2 cellular contexts compared by ENCODE assay signal in the genomic region with DNA sequence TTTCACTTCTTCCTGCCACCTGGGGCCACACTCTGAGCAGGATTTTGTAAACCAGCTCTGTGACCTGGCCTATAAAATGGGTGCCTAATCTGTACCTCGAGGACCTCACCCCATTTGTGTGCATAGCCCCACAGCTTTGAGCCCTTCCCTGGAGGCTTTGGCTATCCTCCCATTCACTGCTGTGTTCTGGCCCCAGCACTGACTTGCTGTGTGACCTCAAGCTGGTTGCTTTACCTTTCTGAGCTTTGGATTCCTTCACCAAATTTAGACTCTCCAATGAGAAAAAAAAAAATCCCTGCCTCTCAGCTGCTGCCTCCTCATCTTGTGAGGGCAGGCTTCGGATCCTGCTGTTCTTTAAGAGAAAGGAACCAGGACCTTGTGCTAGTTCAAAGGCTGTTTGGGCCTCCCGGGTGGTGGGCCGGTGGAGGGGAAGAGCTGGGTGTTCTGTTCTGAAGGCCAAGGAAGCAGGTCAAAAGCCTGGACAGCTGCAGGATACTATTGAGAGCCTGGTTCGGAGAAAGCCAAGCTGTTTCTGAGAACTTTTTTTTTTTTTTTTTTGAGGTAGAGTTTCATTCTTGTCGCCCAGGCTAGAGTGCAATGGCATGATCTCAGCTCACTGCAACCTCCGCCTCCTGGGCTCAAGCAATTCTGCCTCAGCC.
TF ChIP-seq lines count a peak whose summit lies in the region.

No MANE protein-coding gene starts in this region.

TF ChIP-seq in Ishikawa, 13 proteins besides CTCF, POLR2A, EP300 and RAD21:
- 0 out of 2 replicates have a peak, but pooled peaks have one; percentile 5 for TF ChIP-seq ZBTB7A (IDR thresholded peaks at IDR 0.05; ENCODE audit: low read depth)
- TF ChIP-seq NFIC (IDR thresholded peaks at IDR 0.05), result no peak
- no peak for TF ChIP-seq CREB1 (IDR thresholded peaks at IDR 0.05; ENCODE audit: low read depth)
- TF ChIP-seq YY1 (IDR thresholded peaks at IDR 0.05; ENCODE audit: low read depth), result no peak
- no peak for TF ChIP-seq TEAD4 (IDR thresholded peaks at IDR 0.05)

TF ChIP-seq in K562, 482 proteins besides CTCF, POLR2A, EP300 and RAD21:
- TF ChIP-seq ZNF384 (IDR thresholded peaks at IDR 0.05; ENCODE audit: low read depth, low read length) (no peak; the same call in 1 of the 2 replicates), HDGF (IDR thresholded peaks at IDR 0.05) (peak; percentile 26; the same call in 1 of the 2 replicates), BRD9 (IDR thresholded peaks at IDR 0.05; ENCODE audit: low read depth, partially characterized antibody) (peak; percentile 34), MEIS2 (IDR thresholded peaks at IDR 0.05; ENCODE audit: partially characterized antibody) (no peak), COPS2 (conservative IDR thresholded peaks at IDR 0.05) (no peak), FOXM1 (IDR thresholded peaks at IDR 0.05; ENCODE audit: low read depth) (0 out of 2 replicates have a peak, but pooled peaks have one; percentile 38), FOXM1 (CRISPR knock-in tag; IDR thresholded peaks at IDR 0.05; ENCODE audit: low read depth) (no peak), HMG20B (CRISPR knock-in tag; IDR thresholded peaks at IDR 0.05) (no peak), ZFP36 (IDR thresholded peaks at IDR 0.05; ENCODE audit: low read depth, low read length, partially characterized antibody) (peak; percentile 94), PTBP1 (IDR thresholded peaks at IDR 0.05; ENCODE audit: low read depth, low read length) (0 out of 2 replicates have a peak, but pooled peaks have one; percentile 68), KDM1A (IDR thresholded peaks at IDR 0.05) (peak; percentile 70 to 88), TARDBP (IDR thresholded peaks at IDR 0.05) (0 out of 2 replicates have a peak, but pooled peaks have one; percentile 27), RBM25 (IDR thresholded peaks at IDR 0.05; ENCODE audit: low read depth, low read length, severe bottlenecking) (peak; percentile 85), ZKSCAN1 (IDR thresholded peaks at IDR 0.05; ENCODE audit: low read depth, low read length) (no peak), TEAD1 (CRISPR knock-in tag; IDR thresholded peaks at IDR 0.05) (no peak), RFX7 (CRISPR knock-in tag; IDR thresholded peaks at IDR 0.05) (no peak), SMARCA5 (IDR thresholded peaks at IDR 0.05) (peak; percentile 91), U2AF2 (optimal IDR thresholded peaks at IDR 0.05; ENCODE audit: low read depth, low read length) (no peak), ZNF143 (CRISPR knock-in tag; IDR thresholded peaks at IDR 0.05) (no peak), ZFP30 (CRISPR knock-in tag; IDR thresholded peaks at IDR 0.05; ENCODE audit: borderline replicate concordance) (no peak), EP400 (IDR thresholded peaks at IDR 0.05) (no peak), SNRNP70 (optimal IDR thresholded peaks at IDR 0.05; ENCODE audit: low read depth, low read length) (peak; percentile 17), CBX1 (IDR thresholded peaks at IDR 0.05; ENCODE audit: low read depth) (0 out of 2 replicates have a peak, but pooled peaks have one; percentile 43), ADNP (tag; IDR thresholded peaks at IDR 0.05) (peak; percentile 78), RCOR1 (IDR thresholded peaks at IDR 0.05; ENCODE audit: borderline replicate concordance in 1 of 2, low read depth in 2 of 2, low read length in 2 of 2) (peak in 1 of 2 experiments; percentile 68; a peak in 1 of 4 replicates), MXI1 (IDR thresholded peaks at IDR 0.05; ENCODE audit: low read depth, low read length) (no peak), CBX8 (IDR thresholded peaks at IDR 0.05; ENCODE audit: borderline replicate concordance, extremely low read depth, low read depth, low read length, poor library complexity, severe bottlenecking) (no peak), HDAC2 (IDR thresholded peaks at IDR 0.05) (peak; percentile 88; the same call in 1 of the 2 replicates), ZNF134 (CRISPR knock-in tag; conservative IDR thresholded peaks at IDR 0.05) (peak; percentile 82), CHD4 (IDR thresholded peaks at IDR 0.05; ENCODE audit: insufficient read depth, insufficient replicate concordance, low read depth, low read length, poor library complexity, severe bottlenecking) (peak; percentile 75), ZNF778 (CRISPR knock-in tag; IDR thresholded peaks at IDR 0.05) (no peak), BCOR (IDR thresholded peaks at IDR 0.05) (peak; percentile 99), RBBP5 (IDR thresholded peaks at IDR 0.05; ENCODE audit: borderline replicate concordance, insufficient read depth, low read length, poor library complexity, severe bottlenecking) (no peak)
- TF ChIP-seq, protein P1, sequence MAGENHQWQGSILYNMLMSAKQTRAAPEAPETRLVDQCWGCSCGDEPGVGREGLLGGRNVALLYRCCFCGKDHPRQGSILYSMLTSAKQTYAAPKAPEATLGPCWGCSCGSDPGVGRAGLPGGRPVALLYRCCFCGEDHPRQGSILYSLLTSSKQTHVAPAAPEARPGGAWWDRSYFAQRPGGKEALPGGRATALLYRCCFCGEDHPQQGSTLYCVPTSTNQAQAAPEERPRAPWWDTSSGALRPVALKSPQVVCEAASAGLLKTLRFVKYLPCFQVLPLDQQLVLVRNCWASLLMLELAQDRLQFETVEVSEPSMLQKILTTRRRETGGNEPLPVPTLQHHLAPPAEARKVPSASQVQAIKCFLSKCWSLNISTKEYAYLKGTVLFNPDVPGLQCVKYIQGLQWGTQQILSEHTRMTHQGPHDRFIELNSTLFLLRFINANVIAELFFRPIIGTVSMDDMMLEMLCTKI (IDR thresholded peaks at IDR 0.05; ENCODE audit: partially characterized antibody), result no peak
- TF ChIP-seq, protein P2, sequence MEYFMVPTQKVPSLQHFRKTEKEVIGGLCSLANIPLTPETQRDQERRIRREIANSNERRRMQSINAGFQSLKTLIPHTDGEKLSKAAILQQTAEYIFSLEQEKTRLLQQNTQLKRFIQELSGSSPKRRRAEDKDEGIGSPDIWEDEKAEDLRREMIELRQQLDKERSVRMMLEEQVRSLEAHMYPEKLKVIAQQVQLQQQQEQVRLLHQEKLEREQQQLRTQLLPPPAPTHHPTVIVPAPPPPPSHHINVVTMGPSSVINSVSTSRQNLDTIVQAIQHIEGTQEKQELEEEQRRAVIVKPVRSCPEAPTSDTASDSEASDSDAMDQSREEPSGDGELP (CRISPR knock-in tag; IDR thresholded peaks at IDR 0.05; ENCODE audit: borderline replicate concordance), result peak; percentile 41; the same call in 1 of the 2 replicates
- TF ChIP-seq, protein P3, sequence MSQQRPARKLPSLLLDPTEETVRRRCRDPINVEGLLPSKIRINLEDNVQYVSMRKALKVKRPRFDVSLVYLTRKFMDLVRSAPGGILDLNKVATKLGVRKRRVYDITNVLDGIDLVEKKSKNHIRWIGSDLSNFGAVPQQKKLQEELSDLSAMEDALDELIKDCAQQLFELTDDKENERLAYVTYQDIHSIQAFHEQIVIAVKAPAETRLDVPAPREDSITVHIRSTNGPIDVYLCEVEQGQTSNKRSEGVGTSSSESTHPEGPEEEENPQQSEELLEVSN (IDR thresholded peaks at IDR 0.05; ENCODE audit: borderline replicate concordance in 1 of 2, extremely low read depth in 1 of 2, insufficient read depth in 1 of 2, insufficient read length in 1 of 2, low read depth in 1 of 2, low read length in 1 of 2, poor library complexity in 1 of 2, severe bottlenecking in 1 of 2), result no peak
TF ChIP-seq in K562: peak in this region for 18.
